8 cellular contexts compared by ENCODE assay signal in the genomic region with DNA sequence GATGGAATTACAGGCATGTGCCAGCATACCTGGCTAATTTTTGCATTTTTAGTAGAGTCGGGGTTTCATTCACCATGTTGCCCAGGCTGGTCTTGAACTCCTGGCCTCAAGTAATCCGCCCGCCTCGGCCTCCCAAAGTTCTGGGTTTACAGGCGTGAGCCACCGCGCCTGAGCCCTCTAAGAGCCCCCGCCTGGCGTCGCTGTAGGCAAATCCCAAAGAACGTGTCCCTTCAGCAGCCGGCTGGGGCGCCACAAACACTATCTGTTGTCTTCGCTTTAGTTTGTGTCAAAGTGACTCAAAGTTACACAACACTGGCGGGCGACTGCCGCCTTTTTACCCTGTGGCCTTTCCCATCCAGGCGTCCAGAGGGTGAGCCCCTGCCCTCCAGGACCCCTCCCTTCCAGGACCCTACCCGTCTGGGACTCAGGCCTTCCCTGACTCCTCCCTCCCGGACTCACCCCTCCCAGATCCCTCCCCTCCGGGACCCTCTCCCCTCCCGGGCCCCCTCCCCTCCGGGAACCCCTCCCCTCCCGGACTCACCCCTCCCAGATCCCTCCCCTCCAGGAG.
DNase-seq lines count a peak whose midpoint lies in the region; TF ChIP-seq lines count a peak whose summit lies in the region.

No MANE protein-coding gene starts in this region.

- CTCF ChIA-PET in RWPE1 (lab: Yijun Ruan, JAX) = interaction anchor here (0.7 to 5.0 kb wide), 14 partner anchors 14 to 198 kb away, joined by 3 to 35 read pairs (median 5); no protein-coding TSS in a partner anchor

- peak overlapping the region; percentile 96 for H3K27ac ChIP-seq in RWPE1

- H3K36me3 Mint-ChIP-seq in nephron (ENCODE audit: low read depth) = peaks cover 3% of the 10 kb centered on the region

- H3K27ac Mint-ChIP-seq in nephron = peak overlapping the region; percentile 95 to 99 (median 97)

- H3K4me3 Mint-ChIP-seq in nephron = peak overlapping the region; percentile 95 to 96 (median 95)

- peaks cover 12% of the 10 kb centered on the region for H3K4me1 Mint-ChIP-seq in nephron

- no peaks in the 10 kb centered on the region for H3K27me3 Mint-ChIP-seq in nephron (ENCODE audit: low read depth)

- H3K4me3 ChIP-seq in LNCaP clone FGC (ENCODE audit: low read depth, low read length) = peak overlapping the region; percentile 80

- TF ChIP-seq CTCF in LNCaP clone FGC (IDR thresholded peaks at IDR 0.05; ENCODE audit: control insufficient read depth, extremely low read depth, insufficient read depth) (peak; percentile 91), RWPE1 (conservative IDR thresholded peaks at IDR 0.05; ENCODE audit: low read depth) (peak; percentile 97), nephron (IDR thresholded peaks at IDR 0.05; ENCODE audit: unreplicated experiment in 3 of 3) (peak; percentile 73 to 85 (median 83))

- no peaks in the 10 kb centered on the region for H3K9me3 Mint-ChIP-seq in nephron

- POLR2A ChIA-PET in RWPE1 (lab: Yijun Ruan, JAX; ENCODE audit: low non-redundant PET) = interaction anchor here (0.7 to 1.0 kb wide), 3 partner anchors 64 to 197 kb away, joined by 3 to 11 read pairs (median 3); no protein-coding TSS in a partner anchor

- DNase-seq in DMS153 treated with DMSO at 0.1 percent for 48 hours (lab: John Stamatoyannopoulos, UW; ENCODE audit: unreplicated experiment) (peak; percentile 81), GOT3 (lab: John Stamatoyannopoulos, UW) (peak; percentile 89), LNCaP clone FGC (ENCODE audit: low read depth) (peak; percentile 87), RWPE1 (ENCODE audit: low spot score) (peak; percentile 92), fibroblast of the conjunctiva (ENCODE audit: low read depth) (peak; percentile 80)
- peak; percentile 82 for DNase-seq in activated T-helper 9 cell treated with anti-CD3 and anti-CD28 coated beads, Interleukin-2, amount 50 U/mL, for 16 hours (ENCODE audit: low read depth)
- peak; percentile 90 for DNase-seq in stimulated activated naive CD4-positive, alpha-beta T cell treated with Interleukin-2 at 50 U/mL for 16 hours (lab: John Stamatoyannopoulos, UW)

Comparison
In these comparisons a context has a peak if more than half of its experiments do, and no peak if none do; other contexts are left out.
1. Peak in every context shown above with its lines: DNase-seq, H3K4me3 ChIP-seq and H3K27ac ChIP-seq.